1 cellular context compared by ENCODE assay signal in the genomic region with DNA sequence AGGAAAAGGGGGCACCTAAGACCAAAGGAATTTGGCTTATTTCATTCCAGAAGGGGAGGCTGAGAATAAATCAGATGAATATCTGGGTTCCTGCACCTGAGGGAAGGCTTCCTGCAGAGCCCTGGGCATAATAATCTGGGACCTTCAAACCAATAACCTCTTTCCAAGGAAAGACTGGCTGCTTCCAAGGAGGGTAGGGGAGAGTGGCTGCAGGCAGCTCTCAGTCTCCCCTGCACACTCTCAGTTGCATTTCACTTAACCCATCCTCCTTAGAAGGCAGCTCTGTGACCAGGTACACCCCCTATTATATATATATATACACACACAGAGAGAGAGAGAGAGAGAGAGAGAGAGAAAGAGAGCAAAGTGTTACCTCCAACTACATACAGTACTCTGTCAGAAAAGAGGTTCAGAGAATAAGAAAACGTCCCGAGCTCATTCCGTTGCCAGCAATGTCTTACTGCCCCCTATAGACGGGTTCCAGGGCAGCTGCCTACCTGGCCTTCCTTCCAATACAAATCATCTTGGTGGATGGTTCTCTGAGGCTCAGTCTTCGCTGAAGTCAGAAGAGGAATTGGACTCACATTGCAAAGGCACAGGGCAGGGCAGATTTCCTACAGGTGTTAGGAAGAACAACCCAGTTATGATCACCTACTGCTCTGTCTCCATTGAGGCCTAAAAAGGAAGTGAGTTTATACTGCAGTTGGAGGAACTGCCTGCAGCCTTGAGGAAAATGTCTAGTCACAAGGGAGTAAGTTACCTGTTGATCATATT.
TF ChIP-seq lines count a peak whose summit lies in the region.

No MANE protein-coding gene starts in this region.

TF ChIP-seq in HepG2, 621 proteins besides CTCF, POLR2A, EP300 and RAD21 (continued from another document):
- TF ChIP-seq, protein P1, sequence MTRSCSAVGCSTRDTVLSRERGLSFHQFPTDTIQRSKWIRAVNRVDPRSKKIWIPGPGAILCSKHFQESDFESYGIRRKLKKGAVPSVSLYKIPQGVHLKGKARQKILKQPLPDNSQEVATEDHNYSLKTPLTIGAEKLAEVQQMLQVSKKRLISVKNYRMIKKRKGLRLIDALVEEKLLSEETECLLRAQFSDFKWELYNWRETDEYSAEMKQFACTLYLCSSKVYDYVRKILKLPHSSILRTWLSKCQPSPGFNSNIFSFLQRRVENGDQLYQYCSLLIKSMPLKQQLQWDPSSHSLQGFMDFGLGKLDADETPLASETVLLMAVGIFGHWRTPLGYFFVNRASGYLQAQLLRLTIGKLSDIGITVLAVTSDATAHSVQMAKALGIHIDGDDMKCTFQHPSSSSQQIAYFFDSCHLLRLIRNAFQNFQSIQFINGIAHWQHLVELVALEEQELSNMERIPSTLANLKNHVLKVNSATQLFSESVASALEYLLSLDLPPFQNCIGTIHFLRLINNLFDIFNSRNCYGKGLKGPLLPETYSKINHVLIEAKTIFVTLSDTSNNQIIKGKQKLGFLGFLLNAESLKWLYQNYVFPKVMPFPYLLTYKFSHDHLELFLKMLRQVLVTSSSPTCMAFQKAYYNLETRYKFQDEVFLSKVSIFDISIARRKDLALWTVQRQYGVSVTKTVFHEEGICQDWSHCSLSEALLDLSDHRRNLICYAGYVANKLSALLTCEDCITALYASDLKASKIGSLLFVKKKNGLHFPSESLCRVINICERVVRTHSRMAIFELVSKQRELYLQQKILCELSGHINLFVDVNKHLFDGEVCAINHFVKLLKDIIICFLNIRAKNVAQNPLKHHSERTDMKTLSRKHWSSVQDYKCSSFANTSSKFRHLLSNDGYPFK (CRISPR knock-in tag; IDR thresholded peaks at IDR 0.05; ENCODE audit: borderline replicate concordance): no peak
- TF ChIP-seq, protein P2, sequence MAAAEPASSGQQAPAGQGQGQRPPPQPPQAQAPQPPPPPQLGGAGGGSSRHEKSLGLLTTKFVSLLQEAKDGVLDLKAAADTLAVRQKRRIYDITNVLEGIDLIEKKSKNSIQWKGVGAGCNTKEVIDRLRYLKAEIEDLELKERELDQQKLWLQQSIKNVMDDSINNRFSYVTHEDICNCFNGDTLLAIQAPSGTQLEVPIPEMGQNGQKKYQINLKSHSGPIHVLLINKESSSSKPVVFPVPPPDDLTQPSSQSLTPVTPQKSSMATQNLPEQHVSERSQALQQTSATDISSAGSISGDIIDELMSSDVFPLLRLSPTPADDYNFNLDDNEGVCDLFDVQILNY (CRISPR knock-in tag; conservative IDR thresholded peaks at IDR 0.05): no peak
- TF ChIP-seq, protein P3, sequence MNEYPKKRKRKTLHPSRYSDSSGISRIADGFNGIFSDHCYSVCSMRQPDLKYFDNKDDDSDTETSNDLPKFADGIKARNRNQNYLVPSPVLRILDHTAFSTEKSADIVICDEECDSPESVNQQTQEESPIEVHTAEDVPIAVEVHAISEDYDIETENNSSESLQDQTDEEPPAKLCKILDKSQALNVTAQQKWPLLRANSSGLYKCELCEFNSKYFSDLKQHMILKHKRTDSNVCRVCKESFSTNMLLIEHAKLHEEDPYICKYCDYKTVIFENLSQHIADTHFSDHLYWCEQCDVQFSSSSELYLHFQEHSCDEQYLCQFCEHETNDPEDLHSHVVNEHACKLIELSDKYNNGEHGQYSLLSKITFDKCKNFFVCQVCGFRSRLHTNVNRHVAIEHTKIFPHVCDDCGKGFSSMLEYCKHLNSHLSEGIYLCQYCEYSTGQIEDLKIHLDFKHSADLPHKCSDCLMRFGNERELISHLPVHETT (CRISPR knock-in tag; conservative IDR thresholded peaks at IDR 0.05): no peak
- TF ChIP-seq KDM6A (CRISPR knock-in tag; IDR thresholded peaks at IDR 0.05; ENCODE audit: low read depth): no peak
- TF ChIP-seq, protein P4, sequence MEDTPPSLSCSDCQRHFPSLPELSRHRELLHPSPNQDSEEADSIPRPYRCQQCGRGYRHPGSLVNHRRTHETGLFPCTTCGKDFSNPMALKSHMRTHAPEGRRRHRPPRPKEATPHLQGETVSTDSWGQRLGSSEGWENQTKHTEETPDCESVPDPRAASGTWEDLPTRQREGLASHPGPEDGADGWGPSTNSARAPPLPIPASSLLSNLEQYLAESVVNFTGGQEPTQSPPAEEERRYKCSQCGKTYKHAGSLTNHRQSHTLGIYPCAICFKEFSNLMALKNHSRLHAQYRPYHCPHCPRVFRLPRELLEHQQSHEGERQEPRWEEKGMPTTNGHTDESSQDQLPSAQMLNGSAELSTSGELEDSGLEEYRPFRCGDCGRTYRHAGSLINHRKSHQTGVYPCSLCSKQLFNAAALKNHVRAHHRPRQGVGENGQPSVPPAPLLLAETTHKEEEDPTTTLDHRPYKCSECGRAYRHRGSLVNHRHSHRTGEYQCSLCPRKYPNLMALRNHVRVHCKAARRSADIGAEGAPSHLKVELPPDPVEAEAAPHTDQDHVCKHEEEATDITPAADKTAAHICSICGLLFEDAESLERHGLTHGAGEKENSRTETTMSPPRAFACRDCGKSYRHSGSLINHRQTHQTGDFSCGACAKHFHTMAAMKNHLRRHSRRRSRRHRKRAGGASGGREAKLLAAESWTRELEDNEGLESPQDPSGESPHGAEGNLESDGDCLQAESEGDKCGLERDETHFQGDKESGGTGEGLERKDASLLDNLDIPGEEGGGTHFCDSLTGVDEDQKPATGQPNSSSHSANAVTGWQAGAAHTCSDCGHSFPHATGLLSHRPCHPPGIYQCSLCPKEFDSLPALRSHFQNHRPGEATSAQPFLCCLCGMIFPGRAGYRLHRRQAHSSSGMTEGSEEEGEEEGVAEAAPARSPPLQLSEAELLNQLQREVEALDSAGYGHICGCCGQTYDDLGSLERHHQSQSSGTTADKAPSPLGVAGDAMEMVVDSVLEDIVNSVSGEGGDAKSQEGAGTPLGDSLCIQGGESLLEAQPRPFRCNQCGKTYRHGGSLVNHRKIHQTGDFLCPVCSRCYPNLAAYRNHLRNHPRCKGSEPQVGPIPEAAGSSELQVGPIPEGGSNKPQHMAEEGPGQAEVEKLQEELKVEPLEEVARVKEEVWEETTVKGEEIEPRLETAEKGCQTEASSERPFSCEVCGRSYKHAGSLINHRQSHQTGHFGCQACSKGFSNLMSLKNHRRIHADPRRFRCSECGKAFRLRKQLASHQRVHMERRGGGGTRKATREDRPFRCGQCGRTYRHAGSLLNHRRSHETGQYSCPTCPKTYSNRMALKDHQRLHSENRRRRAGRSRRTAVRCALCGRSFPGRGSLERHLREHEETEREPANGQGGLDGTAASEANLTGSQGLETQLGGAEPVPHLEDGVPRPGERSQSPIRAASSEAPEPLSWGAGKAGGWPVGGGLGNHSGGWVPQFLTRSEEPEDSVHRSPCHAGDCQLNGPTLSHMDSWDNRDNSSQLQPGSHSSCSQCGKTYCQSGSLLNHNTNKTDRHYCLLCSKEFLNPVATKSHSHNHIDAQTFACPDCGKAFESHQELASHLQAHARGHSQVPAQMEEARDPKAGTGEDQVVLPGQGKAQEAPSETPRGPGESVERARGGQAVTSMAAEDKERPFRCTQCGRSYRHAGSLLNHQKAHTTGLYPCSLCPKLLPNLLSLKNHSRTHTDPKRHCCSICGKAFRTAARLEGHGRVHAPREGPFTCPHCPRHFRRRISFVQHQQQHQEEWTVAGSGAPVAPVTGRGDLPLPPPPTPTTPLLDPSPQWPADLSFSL (CRISPR knock-in tag; IDR thresholded peaks at IDR 0.05): no peak
- TF ChIP-seq ZNF484 (CRISPR knock-in tag; IDR thresholded peaks at IDR 0.05; ENCODE audit: borderline replicate concordance, low read depth): no peak
- no peak for TF ChIP-seq HES4 (CRISPR knock-in tag; IDR thresholded peaks at IDR 0.05; ENCODE audit: borderline replicate concordance)
- no peak for TF ChIP-seq HNF4G (IDR thresholded peaks at IDR 0.05; ENCODE audit: borderline replicate concordance, low read depth, low read length)
- no peak for TF ChIP-seq HNF4G (CRISPR knock-in tag; IDR thresholded peaks at IDR 0.05; ENCODE audit: borderline replicate concordance, low read depth)
- TF ChIP-seq MTF1 (CRISPR knock-in tag; IDR thresholded peaks at IDR 0.05): no peak
- 0 out of 2 replicates have a peak, but pooled peaks have one; percentile 12 for TF ChIP-seq GATAD2A (CRISPR knock-in tag; IDR thresholded peaks at IDR 0.05)
- TF ChIP-seq, protein P5, sequence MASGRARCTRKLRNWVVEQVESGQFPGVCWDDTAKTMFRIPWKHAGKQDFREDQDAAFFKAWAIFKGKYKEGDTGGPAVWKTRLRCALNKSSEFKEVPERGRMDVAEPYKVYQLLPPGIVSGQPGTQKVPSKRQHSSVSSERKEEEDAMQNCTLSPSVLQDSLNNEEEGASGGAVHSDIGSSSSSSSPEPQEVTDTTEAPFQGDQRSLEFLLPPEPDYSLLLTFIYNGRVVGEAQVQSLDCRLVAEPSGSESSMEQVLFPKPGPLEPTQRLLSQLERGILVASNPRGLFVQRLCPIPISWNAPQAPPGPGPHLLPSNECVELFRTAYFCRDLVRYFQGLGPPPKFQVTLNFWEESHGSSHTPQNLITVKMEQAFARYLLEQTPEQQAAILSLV (CRISPR knock-in tag; IDR thresholded peaks at IDR 0.05; ENCODE audit: borderline replicate concordance): no peak
- TF ChIP-seq POLR2AphosphoS5 (IDR thresholded peaks at IDR 0.05; ENCODE audit: low read depth, low read length): no peak
- no peak for TF ChIP-seq SP4 (CRISPR knock-in tag; IDR thresholded peaks at IDR 0.05)
- TF ChIP-seq, protein P6, sequence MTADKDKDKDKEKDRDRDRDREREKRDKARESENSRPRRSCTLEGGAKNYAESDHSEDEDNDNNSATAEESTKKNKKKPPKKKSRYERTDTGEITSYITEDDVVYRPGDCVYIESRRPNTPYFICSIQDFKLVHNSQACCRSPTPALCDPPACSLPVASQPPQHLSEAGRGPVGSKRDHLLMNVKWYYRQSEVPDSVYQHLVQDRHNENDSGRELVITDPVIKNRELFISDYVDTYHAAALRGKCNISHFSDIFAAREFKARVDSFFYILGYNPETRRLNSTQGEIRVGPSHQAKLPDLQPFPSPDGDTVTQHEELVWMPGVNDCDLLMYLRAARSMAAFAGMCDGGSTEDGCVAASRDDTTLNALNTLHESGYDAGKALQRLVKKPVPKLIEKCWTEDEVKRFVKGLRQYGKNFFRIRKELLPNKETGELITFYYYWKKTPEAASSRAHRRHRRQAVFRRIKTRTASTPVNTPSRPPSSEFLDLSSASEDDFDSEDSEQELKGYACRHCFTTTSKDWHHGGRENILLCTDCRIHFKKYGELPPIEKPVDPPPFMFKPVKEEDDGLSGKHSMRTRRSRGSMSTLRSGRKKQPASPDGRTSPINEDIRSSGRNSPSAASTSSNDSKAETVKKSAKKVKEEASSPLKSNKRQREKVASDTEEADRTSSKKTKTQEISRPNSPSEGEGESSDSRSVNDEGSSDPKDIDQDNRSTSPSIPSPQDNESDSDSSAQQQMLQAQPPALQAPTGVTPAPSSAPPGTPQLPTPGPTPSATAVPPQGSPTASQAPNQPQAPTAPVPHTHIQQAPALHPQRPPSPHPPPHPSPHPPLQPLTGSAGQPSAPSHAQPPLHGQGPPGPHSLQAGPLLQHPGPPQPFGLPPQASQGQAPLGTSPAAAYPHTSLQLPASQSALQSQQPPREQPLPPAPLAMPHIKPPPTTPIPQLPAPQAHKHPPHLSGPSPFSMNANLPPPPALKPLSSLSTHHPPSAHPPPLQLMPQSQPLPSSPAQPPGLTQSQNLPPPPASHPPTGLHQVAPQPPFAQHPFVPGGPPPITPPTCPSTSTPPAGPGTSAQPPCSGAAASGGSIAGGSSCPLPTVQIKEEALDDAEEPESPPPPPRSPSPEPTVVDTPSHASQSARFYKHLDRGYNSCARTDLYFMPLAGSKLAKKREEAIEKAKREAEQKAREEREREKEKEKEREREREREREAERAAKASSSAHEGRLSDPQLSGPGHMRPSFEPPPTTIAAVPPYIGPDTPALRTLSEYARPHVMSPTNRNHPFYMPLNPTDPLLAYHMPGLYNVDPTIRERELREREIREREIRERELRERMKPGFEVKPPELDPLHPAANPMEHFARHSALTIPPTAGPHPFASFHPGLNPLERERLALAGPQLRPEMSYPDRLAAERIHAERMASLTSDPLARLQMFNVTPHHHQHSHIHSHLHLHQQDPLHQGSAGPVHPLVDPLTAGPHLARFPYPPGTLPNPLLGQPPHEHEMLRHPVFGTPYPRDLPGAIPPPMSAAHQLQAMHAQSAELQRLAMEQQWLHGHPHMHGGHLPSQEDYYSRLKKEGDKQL (CRISPR knock-in tag; IDR thresholded peaks at IDR 0.05; ENCODE audit: low read depth): no peak
- no peak for TF ChIP-seq ZBTB7B (CRISPR knock-in tag; IDR thresholded peaks at IDR 0.05)
- TF ChIP-seq SMAD3 (CRISPR knock-in tag; IDR thresholded peaks at IDR 0.05): 0 out of 2 replicates have a peak, but pooled peaks have one; percentile 30
- TF ChIP-seq, protein P7, sequence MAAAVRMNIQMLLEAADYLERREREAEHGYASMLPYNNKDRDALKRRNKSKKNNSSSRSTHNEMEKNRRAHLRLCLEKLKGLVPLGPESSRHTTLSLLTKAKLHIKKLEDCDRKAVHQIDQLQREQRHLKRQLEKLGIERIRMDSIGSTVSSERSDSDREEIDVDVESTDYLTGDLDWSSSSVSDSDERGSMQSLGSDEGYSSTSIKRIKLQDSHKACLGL (CRISPR knock-in tag; IDR thresholded peaks at IDR 0.05): no peak
- TF ChIP-seq MIER2 (CRISPR knock-in tag; IDR thresholded peaks at IDR 0.05): no peak
- TF ChIP-seq, protein P8, sequence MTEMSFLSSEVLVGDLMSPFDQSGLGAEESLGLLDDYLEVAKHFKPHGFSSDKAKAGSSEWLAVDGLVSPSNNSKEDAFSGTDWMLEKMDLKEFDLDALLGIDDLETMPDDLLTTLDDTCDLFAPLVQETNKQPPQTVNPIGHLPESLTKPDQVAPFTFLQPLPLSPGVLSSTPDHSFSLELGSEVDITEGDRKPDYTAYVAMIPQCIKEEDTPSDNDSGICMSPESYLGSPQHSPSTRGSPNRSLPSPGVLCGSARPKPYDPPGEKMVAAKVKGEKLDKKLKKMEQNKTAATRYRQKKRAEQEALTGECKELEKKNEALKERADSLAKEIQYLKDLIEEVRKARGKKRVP (CRISPR knock-in tag; IDR thresholded peaks at IDR 0.05): no peak
- TF ChIP-seq, protein P9, sequence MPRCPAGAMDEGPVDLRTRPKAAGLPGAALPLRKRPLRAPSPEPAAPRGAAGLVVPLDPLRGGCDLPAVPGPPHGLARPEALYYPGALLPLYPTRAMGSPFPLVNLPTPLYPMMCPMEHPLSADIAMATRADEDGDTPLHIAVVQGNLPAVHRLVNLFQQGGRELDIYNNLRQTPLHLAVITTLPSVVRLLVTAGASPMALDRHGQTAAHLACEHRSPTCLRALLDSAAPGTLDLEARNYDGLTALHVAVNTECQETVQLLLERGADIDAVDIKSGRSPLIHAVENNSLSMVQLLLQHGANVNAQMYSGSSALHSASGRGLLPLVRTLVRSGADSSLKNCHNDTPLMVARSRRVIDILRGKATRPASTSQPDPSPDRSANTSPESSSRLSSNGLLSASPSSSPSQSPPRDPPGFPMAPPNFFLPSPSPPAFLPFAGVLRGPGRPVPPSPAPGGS (CRISPR knock-in tag; IDR thresholded peaks at IDR 0.05): no peak
